18 cellular contexts compared by ENCODE assay signal in genomic region chr18:58576641-58577251, GRCh38. TPM values are rescaled to one million over a fixed set of nuclear protein-coding genes. Genes with fewer than 3 reads are reported as not detected.
DNase-seq lines count a peak whose midpoint lies in the region; ATAC-seq, FAIRE-seq and TF ChIP-seq lines count a peak whose summit lies in the region.
"Had no signal": no experiment of that assay in that cellular context is flagged by ENCODE, and none has a peak within 500 bp of the region (broad histone marks: within the 10 kb centered on the region; RNA-seq: fewer than 3 reads in every experiment).

No MANE protein-coding gene starts in this region.

- no peaks in the 10 kb centered on the region for H3K27me3 ChIP-seq in right lobe of liver

- TF ChIP-seq CTCF in A549 (IDR thresholded peaks at IDR 0.05) (no peak), astrocyte of the spinal cord (IDR thresholded peaks at IDR 0.05; ENCODE audit: low read depth, low read length) (no peak), right lobe of liver (IDR thresholded peaks at IDR 0.05) (no peak)

- 10% methylated on average over 9 of the region's 9 CpGs for WGBS in A549 (ENCODE audit: missing lambda C conversion rate)
- WGBS in right lobe of liver (ENCODE audit: insufficient coverage, low coverage, low lambda C conversion rate, missing lambda C conversion rate): 32% methylated on average over 9 of the region's 9 CpGs

- ATAC-seq in A549: no peak
- peak in 2 of 4 donors; percentile 31 to 33 for ATAC-seq in right lobe of liver
- ATAC-seq in GM19328 (IDR thresholded peaks at IDR 0.05; ENCODE audit: unreplicated experiment): no peak
- ATAC-seq: activated CD4-positive, CD25-positive, alpha-beta regulatory T cell treated with anti-CD3 and anti-CD28 coated beads, Interleukin-2, amount 50 U/mL, for 24 hours; left colon had no signal

- in situ Hi-C loops in astrocyte of the spinal cord (cut with HindIII; ENCODE audit: low sequenced_read_pairs): no loop called here

- no peak for FAIRE-seq in A549 (lab: Jason Lieb, UNC)
- FAIRE-seq: G401.6 had no signal

- no peak for DNase-seq in A549 (ENCODE audit: low read depth in 1 of 2, low spot score in 1 of 2)
- DNase-seq in EL: peak; percentile 60
- DNase-seq in astrocyte of the spinal cord (ENCODE audit: low read depth, low spot score): peak; percentile 65
- no peak for DNase-seq in right lobe of liver
- no peak for DNase-seq in HEK293T (ENCODE audit: extremely low spot score)
- no peak for DNase-seq in OCI-M1 (lab: John Stamatoyannopoulos, UW)
- DNase-seq in NCI-H1048 (lab: John Stamatoyannopoulos, UW): no peak
- DNase-seq: activated T-cell treated with anti-CD3 and anti-CD28 coated beads, Interleukin-2, amount 50 U/mL, for 1 hour; amygdala; HCEC 1CT; left colon; MM.1S; NCI-H2227 treated with DMSO at 0.1 percent for 48 hours had no signal

- CTCF ChIA-PET in A549 (lab: Yijun Ruan, JAX) (interaction anchor here (1.1 to 1.9 kb wide), 5 partner anchors 9 to 187 kb away, joined by 3 to 8 read pairs (median 6); no protein-coding TSS in a partner anchor), HEK293T (lab: Yijun Ruan, JAX) (interaction anchor here (1.1 kb wide), 1 partner anchor 15 kb away, joined by 4 read pairs; no protein-coding TSS in a partner anchor)

- no peak for TF ChIP-seq EP300 in A549 (IDR thresholded peaks at IDR 0.05)

- intact Hi-C loops in right lobe of liver (cut with DNase I): no loop called here

- peak overlapping the region; percentile 80 to 86 for H3K27ac ChIP-seq in A549
- peak overlapping the region in 1 of 3 donors; percentile 80 for H3K27ac ChIP-seq in right lobe of liver
- H3K27ac ChIP-seq: C4-2B, neutrophil had no signal

- H3K9me3 ChIP-seq in A549: 0 out of 3 replicates have a peak, but pooled peaks cover 4% of the 10 kb centered on the region
- no peaks in the 10 kb centered on the region for H3K9me3 ChIP-seq in right lobe of liver
- H3K9me3 ChIP-seq: neutrophil had no signal

- H3K4me1 ChIP-seq in A549: peaks cover 39% of the 10 kb centered on the region
- H3K4me1 ChIP-seq in right lobe of liver: peaks cover 0 to 8% (median 0%) of the 10 kb centered on the region in 4 donors

- H3K4me3 ChIP-seq in A549 (peak overlapping the region; percentile 58), astrocyte of the spinal cord (ENCODE audit: low read depth, low read length) (peak overlapping the region; percentile 50), right lobe of liver (peak overlapping the region in 1 of 3 donors; percentile 55)

- no peaks in the 10 kb centered on the region for H3K36me3 ChIP-seq in right lobe of liver
- H3K36me3 ChIP-seq: neutrophil had no signal

- TF ChIP-seq POLR2A in A549 (IDR thresholded peaks at IDR 0.05; ENCODE audit: low read length) (no peak), right lobe of liver (IDR thresholded peaks at IDR 0.05) (peak; percentile 30)

- H3K4me2 ChIP-seq in A549: peak overlapping the region; percentile 74

- POLR2A ChIA-PET in A549 (lab: Yijun Ruan, JAX): interaction anchor here (2.1 kb wide), 1 partner anchor 95 kb away, joined by 14 read pairs; the partner anchor contains the start of gene MALT1
- POLR2A ChIA-PET in HEK293T (lab: Yijun Ruan, JAX): interaction anchor here (1.1 kb wide), 1 partner anchor 94 kb away, joined by 5 read pairs; the partner anchor contains the start of gene MALT1

- no peak for TF ChIP-seq RAD21 in A549 (conservative IDR thresholded peaks at IDR 0.05 in 1 of 2, IDR thresholded peaks at IDR 0.05 in 1 of 2)

TF ChIP-seq in A549, 52 proteins besides CTCF, POLR2A, EP300 and RAD21:
- TF ChIP-seq MYC (IDR thresholded peaks at IDR 0.05; ENCODE audit: borderline replicate concordance, low read length) (no peak), RARB (CRISPR knock-in tag; IDR thresholded peaks at IDR 0.05) (no peak), HEYL (CRISPR knock-in tag; IDR thresholded peaks at IDR 0.05) (no peak)

TF ChIP-seq in HEK293T, 16 proteins besides CTCF, POLR2A, EP300 and RAD21:
- TF ChIP-seq FOXM1 (IDR thresholded peaks at IDR 0.05; ENCODE audit: borderline replicate concordance): no peak
- TF ChIP-seq ZNF384 (IDR thresholded peaks at IDR 0.05): no peak
- no peak for TF ChIP-seq TARDBP (IDR thresholded peaks at IDR 0.05)
- TF ChIP-seq ELF4 (IDR thresholded peaks at IDR 0.05): no peak

RNA-seq across cellular contexts. Expression of gene ALPK2, which starts 52.1 kb away (rescaled TPM):
- polyA plus RNA-seq in A549 (2011; rRNA removed) (19.2 and 22.0 TPM in 2 replicates), A549 (2017; fragmentation: RNase III; extraction: RNeasy Plus Mini Kit Qiagen cat#74134 plus additional on column Dnase treatment) (39.0 to 43.8 TPM (median 41.2 TPM) in 3 replicates)
- polyA plus RNA-seq in A549 (2012; cell fraction: cytosol; rRNA removed): 3.9 and 4.3 TPM in 2 replicates
- polyA plus RNA-seq in A549 (2012; cell fraction: nucleus; rRNA removed): 9.3 and 15.0 TPM in 2 replicates
- polyA minus RNA-seq in A549 (2011; rRNA and poly(A)+ RNA removed): 25.5 and 25.8 TPM in 2 replicates
- 10 to 100 TPM in 3 of 6 experiments, 1 to 10 TPM in 2, under 1 TPM in 1; 0.66 to 27.9 (median 8.4) TPM for total RNA-seq in right lobe of liver

Comparison
In these comparisons a context has a peak if more than half of its experiments do, and no peak if none do; other contexts are left out.
1. DNase-seq: peak in EL (single experiment) and astrocyte of the spinal cord (single experiment); none in A549 (0 of 2), right lobe of liver (0 of 3), HEK293T (single experiment), OCI-M1 (single experiment) and NCI-H1048 (single experiment).